ENCODE assay signal across 7 cellular contexts in the genomic region with DNA sequence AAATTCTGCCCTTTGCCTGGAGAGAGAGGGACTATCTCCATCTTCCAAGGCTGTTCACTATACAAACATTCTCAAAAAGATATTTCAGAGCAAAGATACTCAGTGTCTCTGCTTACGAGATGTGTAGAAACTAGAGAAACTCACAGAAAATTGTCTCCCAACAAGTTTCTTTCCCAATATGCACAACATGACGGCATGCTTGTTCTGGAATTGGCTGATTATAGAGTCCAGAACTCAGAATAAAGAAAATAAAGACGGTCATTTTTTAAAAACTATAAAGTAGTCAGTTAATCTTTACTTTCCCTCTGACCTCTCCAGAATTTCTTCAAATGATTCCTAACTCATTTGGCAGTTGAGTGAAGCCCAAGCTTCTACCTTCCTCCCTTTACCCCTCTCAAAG.
"Had no signal": no experiment of that assay in that cellular context is flagged by ENCODE, and none has a peak within 500 bp of the region (broad histone marks: within the 10 kb centered on the region; RNA-seq: fewer than 3 reads in every experiment).

No MANE protein-coding gene starts in this region.

- FAIRE-seq: G401.6, GM12891, GM12892, GM18507, GM19239 had no signal

- DNase-seq: GDM1, GF-D8 had no signal
